Comparison of ENCODE assay signal across 34 cellular contexts in genomic region chr5:71662381-71662780, GRCh38. TPM values are rescaled to one million over a fixed set of nuclear protein-coding genes. Genes with fewer than 3 reads are reported as not detected.
"Had no signal": no experiment of that assay in that cellular context is flagged by ENCODE, and none has a peak within 500 bp of the region (broad histone marks: within the 10 kb centered on the region; RNA-seq: fewer than 3 reads in every experiment).

No MANE protein-coding gene starts in this region.

- ATAC-seq: activated T-cell treated with anti-CD3 and anti-CD28 coated beads, Interleukin-2, amount 50 U/mL, for 72 hours; effector memory CD8-positive, alpha-beta T cell; gastroesophageal sphincter; T-helper 17 cell; WTC11 had no signal

- DNase-seq: activated CD4-positive, alpha-beta memory T cell treated with anti-CD3 and anti-CD28 coated beads, Interleukin-2, amount 10 ng/mL, durations not matched to agents 7 days and 5 days; activated CD4-positive, alpha-beta T cell treated with anti-CD3 and anti-CD28 coated beads for 1 hour; activated CD4-positive, alpha-beta T cell treated with anti-CD3 and anti-CD28 coated beads for 4 hours; activated CD4-positive, alpha-beta T cell treated with anti-CD3 and anti-CD28 coated beads, Interleukin-2, amount 10 ng/mL, durations not matched to agents 7 days and 5 days; activated CD4-positive, alpha-beta T cell treated with anti-CD3 and anti-CD28 coated beads, Interleukin-2, amount 50 U/mL, for 4 hours; activated CD8-positive, alpha-beta memory T cell treated with anti-CD3 and anti-CD28 coated beads, Interleukin-2, amount 50 U/mL, for 48 hours; activated gamma-delta T cell treated with Interleukin-2 at 50 U/mL for 16 hours; activated naive CD4-positive, alpha-beta T cell treated with anti-CD3 and anti-CD28 coated beads, Interleukin-2, amount 50 U/mL, for 16 hours; activated naive CD4-positive, alpha-beta T cell treated with Interleukin-2 at 50 U/mL for 16 hours; activated T-cell treated with anti-CD3 and anti-CD28 coated beads for 4 hours; activated T-cell treated with anti-CD3 and anti-CD28 coated beads, Interleukin-2, amount 50 U/mL, for 24 hours; activated T-cell treated with anti-CD3 and anti-CD28 coated beads, Interleukin-2, amount 50 U/mL, for 72 hours; amniotic stem cell; anterior cingulate cortex; brain microvascular endothelial cell; dermis blood vessel endothelial cell; effector CD4-positive, alpha-beta T cell; effector memory CD8-positive, alpha-beta T cell; erythroblast; esophagus squamous epithelium; foreskin melanocyte; head of caudate nucleus; T-helper 1 cell; T-helper 17 cell; T1000 had no signal

RNA-seq across cellular contexts. Expression of gene CARTPT, which starts 56.7 kb away (rescaled TPM):
- total RNA-seq: activated CD4-positive, alpha-beta memory T cell treated with anti-CD3 and anti-CD28 coated beads, Interleukin-2, amount 10 ng/mL, durations not matched to agents 7 days and 5 days; activated CD4-positive, alpha-beta T cell treated with anti-CD3 and anti-CD28 coated beads, Interleukin-2, amount 10 ng/mL, durations not matched to agents 7 days and 5 days; activated T-cell treated with anti-CD3 and anti-CD28 coated beads, Interleukin-2, amount 50 U/mL, for 72 hours; astrocyte; bronchial epithelial cell; cardiac septum; cerebellum; dermis blood vessel endothelial cell; esophagus squamous epithelium; fibroblast of lung; fibroblast of villous mesenchyme; glomerular endothelial cell; T-helper 17 cell; WTC11 had no signal
